14 cellular contexts compared by ENCODE assay signal in genomic region chr6:152634773-152635172, GRCh38. TPM values are rescaled to one million over a fixed set of nuclear protein-coding genes. Genes with fewer than 3 reads are reported as not detected.
DNase-seq lines count a peak whose midpoint lies in the region; TF ChIP-seq lines count a peak whose summit lies in the region.
"Had no signal": no experiment of that assay in that cellular context is flagged by ENCODE, and none has a peak within 500 bp of the region (broad histone marks: within the 10 kb centered on the region; RNA-seq: fewer than 3 reads in every experiment).

No MANE protein-coding gene starts in this region.

- H3K36me3 Mint-ChIP-seq in HFFc6 (ENCODE audit: low read depth), result no peaks in the 10 kb centered on the region; the same call in 1 of the 2 replicates
- H3K36me3 Mint-ChIP-seq in activated naive CD4-positive, alpha-beta T cell treated with anti-CD3 and anti-CD28 coated beads for 36 hours (ENCODE audit: low read depth), result no peaks in the 10 kb centered on the region
- H3K36me3 Mint-ChIP-seq: activated naive CD4-positive, alpha-beta T cell treated with anti-CD3 and anti-CD28 coated beads, Interleukin-2, amount 50 U/mL, for 24 hours; naive thymus-derived CD8-positive, alpha-beta T cell had no signal

- no peak for TF ChIP-seq CTCF in HFFc6 (IDR thresholded peaks at IDR 0.05)

- peak overlapping the region; percentile 97 for H3K4me3 Mint-ChIP-seq in HFFc6
- H3K4me3 Mint-ChIP-seq in activated naive CD4-positive, alpha-beta T cell treated with anti-CD3 and anti-CD28 coated beads for 36 hours, result no peak overlapping the region

- H3K4me1 Mint-ChIP-seq in HFFc6 (ENCODE audit: low read depth), result peaks cover 37% of the 10 kb centered on the region
- peaks cover 7% of the 10 kb centered on the region for H3K4me1 Mint-ChIP-seq in activated naive CD4-positive, alpha-beta T cell treated with anti-CD3 and anti-CD28 coated beads for 36 hours (ENCODE audit: low read depth)

- CTCF ChIA-PET in activated naive CD4-positive, alpha-beta T cell treated with anti-CD3 and anti-CD28 coated beads for 36 hours (lab: Charles Lee), result no interaction called here

- peak; percentile 6 for DNase-seq in activated T-cell treated with anti-CD3 and anti-CD28 coated beads for 4 hours
- DNase-seq in activated T-cell treated with anti-CD3 and anti-CD28 coated beads, Interleukin-2, amount 50 U/mL, for 48 hours, result no peak
- DNase-seq in HFFc6, result no peak
- DNase-seq in NK-92 treated with Interleukin-12 subunit alpha and Interleukin-12 subunit beta, amount 100 ng/mL, for 24 hours (lab: John Stamatoyannopoulos, UW), result peak; percentile 60
- peak; percentile 22 to 43 for DNase-seq in stimulated activated CD8-positive, alpha-beta memory T cell treated with anti-CD3 and anti-CD28 coated beads, Interleukin-7, amount 100 ng/mL, for 4 hours (ENCODE audit: low read depth in 2 of 2)
- DNase-seq in activated naive CD4-positive, alpha-beta T cell treated with anti-CD3 and anti-CD28 coated beads, Interleukin-2, amount 50 U/mL, for 16 hours, result no peak
- DNase-seq in activated naive CD4-positive, alpha-beta T cell treated with anti-CD3 and anti-CD28 coated beads for 36 hours, result no peak
- DNase-seq in kidney glomerular epithelial cell (lab: John Stamatoyannopoulos, UW), result no peak
- DNase-seq: effector CD8-positive, alpha-beta T cell; KG1; NCI-H226; T1000 had no signal

- intact Hi-C loops in activated naive CD4-positive, alpha-beta T cell treated with anti-CD3 and anti-CD28 coated beads for 36 hours (cut with micrococcal nuclease), result no loop called here

- no peaks in the 10 kb centered on the region; the same call in 1 of the 2 replicates for H3K27me3 Mint-ChIP-seq in HFFc6 (ENCODE audit: insufficient read depth)
- peaks cover 39% of the 10 kb centered on the region for H3K27me3 Mint-ChIP-seq in activated naive CD4-positive, alpha-beta T cell treated with anti-CD3 and anti-CD28 coated beads for 36 hours (ENCODE audit: low read depth)

- H3K9me3 Mint-ChIP-seq in HFFc6, result no peaks in the 10 kb centered on the region
- H3K9me3 Mint-ChIP-seq in activated naive CD4-positive, alpha-beta T cell treated with anti-CD3 and anti-CD28 coated beads for 36 hours, result no peaks in the 10 kb centered on the region
- H3K9me3 Mint-ChIP-seq: activated naive CD4-positive, alpha-beta T cell treated with anti-CD3 and anti-CD28 coated beads, Interleukin-2, amount 50 U/mL, for 24 hours; naive thymus-derived CD8-positive, alpha-beta T cell had no signal

- H3K27ac Mint-ChIP-seq in HFFc6, result peak overlapping the region; percentile 87; the same call in 1 of the 2 replicates
- no peak overlapping the region for H3K27ac Mint-ChIP-seq in activated naive CD4-positive, alpha-beta T cell treated with anti-CD3 and anti-CD28 coated beads for 36 hours
- H3K27ac Mint-ChIP-seq: activated naive CD4-positive, alpha-beta T cell treated with anti-CD3 and anti-CD28 coated beads, Interleukin-2, amount 50 U/mL, for 24 hours had no signal

RNA-seq across cellular contexts. Expression of gene SYNE1, which starts 2.4 kb away (rescaled TPM):
- total RNA-seq in HFFc6 (2021; fragmentation: NEBNext Ultra II Directional; extraction: Animal tissue kit (Norgen Biotek cat#: 25700)), result 10 to 100 TPM; 60.0 to 69.0 (median 66.9) TPM
- 10 to 100 TPM; 17.7 to 24.0 TPM for total RNA-seq in activated naive CD4-positive, alpha-beta T cell treated with anti-CD3 and anti-CD28 coated beads for 36 hours

Comparison
In these comparisons a context has a peak if more than half of its experiments do, and no peak if none do; other contexts are left out.
1. DNase-seq: peak in activated T-cell treated with anti-CD3 and anti-CD28 coated beads for 4 hours (single experiment), NK-92 treated with Interleukin-12 subunit alpha and Interleukin-12 subunit beta, amount 100 ng/mL, for 24 hours (single experiment) and stimulated activated CD8-positive, alpha-beta memory T cell treated with anti-CD3 and anti-CD28 coated beads, Interleukin-7, amount 100 ng/mL, for 4 hours (2 of 2); none in activated T-cell treated with anti-CD3 and anti-CD28 coated beads, Interleukin-2, amount 50 U/mL, for 48 hours (0 of 2), HFFc6 (single experiment), activated naive CD4-positive, alpha-beta T cell treated with anti-CD3 and anti-CD28 coated beads, Interleukin-2, amount 50 U/mL, for 16 hours (single experiment), activated naive CD4-positive, alpha-beta T cell treated with anti-CD3 and anti-CD28 coated beads for 36 hours (single experiment) and kidney glomerular epithelial cell (single experiment).